8 cellular contexts compared by ENCODE assay signal in the genomic region with DNA sequence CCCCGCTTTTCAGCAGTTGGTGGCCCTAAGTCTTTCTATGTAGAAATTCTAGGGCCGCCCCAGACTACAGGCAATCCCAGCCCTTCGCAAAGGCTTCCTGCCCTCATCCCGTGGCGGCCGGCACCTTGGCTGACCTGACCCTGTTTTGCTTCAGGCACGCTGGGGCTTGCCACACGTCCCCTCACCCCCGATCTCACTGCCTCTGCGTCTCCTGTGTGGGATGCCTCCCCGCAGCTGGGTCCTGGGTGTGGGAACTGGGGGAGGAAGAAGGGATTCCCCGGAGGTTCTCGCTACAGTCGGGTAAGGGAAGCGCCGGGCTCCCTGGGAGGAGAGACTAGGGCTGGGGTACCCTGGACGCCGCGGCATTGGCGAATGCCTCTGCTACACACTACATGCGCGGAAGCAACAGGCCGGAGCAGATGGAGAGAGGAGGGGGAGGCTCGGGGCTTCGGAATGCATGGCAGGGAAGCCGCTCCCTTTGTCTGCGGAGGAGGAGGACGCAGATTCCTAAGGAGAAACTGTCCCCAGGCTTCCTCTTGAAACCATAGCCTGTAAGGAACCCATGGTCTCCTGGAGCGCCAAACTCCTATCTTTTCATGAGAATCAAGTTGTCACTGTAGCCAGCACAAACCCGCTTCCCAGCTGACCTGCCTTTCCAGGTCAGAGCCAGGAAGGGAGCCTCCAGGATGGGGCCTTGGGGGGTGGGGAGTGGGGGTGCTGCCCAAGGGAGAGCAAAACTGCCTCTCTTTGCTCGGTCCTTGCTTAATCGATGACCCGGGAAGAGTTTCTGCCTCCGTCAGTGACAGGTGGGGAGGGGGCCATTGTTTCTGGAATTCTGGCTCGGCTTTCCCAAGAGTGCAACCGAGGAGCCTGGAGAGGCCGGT. TPM values are rescaled to one million over a fixed set of nuclear protein-coding genes. Genes with fewer than 3 reads are reported as not detected.
A peak's percentile ranks its signal among the peaks of the same experiment; 100 is the strongest.
DNase-seq lines count a peak whose midpoint lies in the region; ATAC-seq and TF ChIP-seq lines count a peak whose summit lies in the region.

No MANE protein-coding gene starts in this region.

- WGBS in mammary epithelial cell (ENCODE audit: low coverage, missing lambda C conversion rate), result 3% methylated on average over 20 of the region's 37 CpGs

- in situ Hi-C loops in mammary epithelial cell (cut with MboI; ENCODE audit: low sequenced_read_pairs in 2 of 2), result loop anchor here (5.0 to 10.0 kb wide), 2 partner anchors 34 to 111 kb away; no protein-coding TSS in a partner anchor

- no TSS peak for BruUV-seq in mammary epithelial cell (replicated peaks; lab: Mats Ljungman, UMichigan)

- ATAC-seq in left lobe of liver (peak; percentile 35), esophagus mucosa (no peak)

- peak overlapping the region; percentile 72 for H3K4me3 Mint-ChIP-seq in activated T-cell treated with anti-CD3 and anti-CD28 coated beads, Interleukin-2, amount 50 U/mL, for 24 hours

- no peak for TF ChIP-seq CTCF in NB4 (IDR thresholded peaks at IDR 0.05; ENCODE audit: low read depth, low read length)
- no peak for TF ChIP-seq CTCF in mammary epithelial cell (conservative IDR thresholded peaks at IDR 0.05 in 1 of 2, IDR thresholded peaks at IDR 0.05 in 1 of 2; ENCODE audit: extremely low read depth in 1 of 2, insufficient read depth in 1 of 2, low read depth in 1 of 2, low read length in 2 of 2)

- H3K9ac ChIP-seq in mammary epithelial cell (ENCODE audit: insufficient read depth, low read length) (peak overlapping the region; percentile 54), stomach smooth muscle (ENCODE audit: low read length in 2 of 2) (peak overlapping the region; percentile 50 to 66)

- H3K4me3 ChIP-seq in NB4 (ENCODE audit: low read depth, low read length) (no peak overlapping the region), mammary epithelial cell (replicated peaks in 1 of 3; ENCODE audit: insufficient read depth in 1 of 3, low read depth in 2 of 3, low read length in 3 of 3) (peak overlapping the region; percentile 47 to 70 (median 63)), stomach smooth muscle (ENCODE audit: low read length in 2 of 2) (peak overlapping the region; percentile 87 to 89)

- no peaks in the 10 kb centered on the region for H3K9me3 Mint-ChIP-seq in activated T-cell treated with anti-CD3 and anti-CD28 coated beads, Interleukin-2, amount 50 U/mL, for 24 hours

- H3K36me3 Mint-ChIP-seq in activated T-cell treated with anti-CD3 and anti-CD28 coated beads, Interleukin-2, amount 50 U/mL, for 24 hours (ENCODE audit: low read depth), result no peaks in the 10 kb centered on the region

- H3K4me1 Mint-ChIP-seq in activated T-cell treated with anti-CD3 and anti-CD28 coated beads, Interleukin-2, amount 50 U/mL, for 24 hours (ENCODE audit: low read depth), result peaks cover 16% of the 10 kb centered on the region

- no peak for TF ChIP-seq POLR2A in NB4 (IDR thresholded peaks at IDR 0.05; ENCODE audit: extremely low read depth, insufficient read length)

- H3K4me2 ChIP-seq in mammary epithelial cell (ENCODE audit: insufficient read depth, low read depth, low read length), result peak overlapping the region; percentile 100

- H3K79me2 ChIP-seq in mammary epithelial cell (ENCODE audit: insufficient read depth, low read length), result peaks cover 23% of the 10 kb centered on the region

- CTCF ChIA-PET in mammary epithelial cell (lab: Charles Lee; ENCODE audit: low non-redundant PET), result interaction anchor here (1.6 kb wide), 1 partner anchor 15 kb away, joined by 3 read pairs; no protein-coding TSS in a partner anchor

- peak; percentile 53 for DNase-seq in activated T-cell treated with anti-CD3 and anti-CD28 coated beads, Interleukin-2, amount 50 U/mL, for 24 hours
- no peak for DNase-seq in activated T-cell treated with anti-CD3 and anti-CD28 coated beads, Interleukin-2, amount 50 U/mL, for 1 hour
- DNase-seq in NB4 (ENCODE audit: low read depth), result peak; percentile 20
- DNase-seq in mammary epithelial cell, result peak; percentile 48
- no peak for DNase-seq in left lobe of liver (ENCODE audit: low spot score)
- no peak for DNase-seq in NCI-H2171 treated with DMSO at 0.1 percent for 48 hours (lab: John Stamatoyannopoulos, UW)

- H3K27me3 ChIP-seq in mammary epithelial cell (ENCODE audit: insufficient read depth, low read length) (no peaks in the 10 kb centered on the region), stomach smooth muscle (ENCODE audit: control insufficient read depth in 1 of 2, insufficient read depth in 2 of 2, low read length in 2 of 2) (peaks cover 0 to 4% of the 10 kb centered on the region in 2 donors)

- no peak overlapping the region for H3K27ac Mint-ChIP-seq in activated T-cell treated with anti-CD3 and anti-CD28 coated beads, Interleukin-2, amount 50 U/mL, for 24 hours

- H3K27ac ChIP-seq in mammary epithelial cell (ENCODE audit: insufficient read depth, low read depth, low read length) (peak overlapping the region; percentile 92), stomach smooth muscle (ENCODE audit: low read length) (no peak overlapping the region)

- H3K36me3 ChIP-seq in mammary epithelial cell (ENCODE audit: insufficient read depth, low read length) (no peaks in the 10 kb centered on the region), stomach smooth muscle (ENCODE audit: control insufficient read depth in 2 of 2, insufficient read depth in 2 of 2, low read length in 2 of 2) (no peaks in the 10 kb centered on the region)

- H3K4me1 ChIP-seq in mammary epithelial cell (ENCODE audit: insufficient read depth, low read length), result peaks cover 42% of the 10 kb centered on the region
- peaks cover 22% of the 10 kb centered on the region for H3K4me1 ChIP-seq in stomach smooth muscle (ENCODE audit: control insufficient read depth, insufficient read depth, low read length)

- intact Hi-C loops in mammary epithelial cell (cut with micrococcal nuclease), result loop anchor here (2.0 to 10.0 kb wide), 4 partner anchors 31 to 491 kb away; partner anchors contain the start of genes FAM111A and PATL1

- H3K9me3 ChIP-seq in mammary epithelial cell (replicated peaks; ENCODE audit: insufficient read depth, low read length) (no peaks in the 10 kb centered on the region), stomach smooth muscle (ENCODE audit: control insufficient read depth in 2 of 2, low read length in 2 of 2) (no peaks in the 10 kb centered on the region)

- H4K20me1 ChIP-seq in mammary epithelial cell (ENCODE audit: insufficient read depth, low read length), result peaks cover 2% of the 10 kb centered on the region

- peaks cover 21% of the 10 kb centered on the region for H3K27me3 Mint-ChIP-seq in activated T-cell treated with anti-CD3 and anti-CD28 coated beads, Interleukin-2, amount 50 U/mL, for 24 hours

- H2AFZ ChIP-seq in mammary epithelial cell (ENCODE audit: low read depth, low read length), result peak overlapping the region; percentile 86

- dilution Hi-C loops in mammary epithelial cell (cut with HindIII; ENCODE audit: low sequenced_read_pairs), result no loop called here

RNA-seq across cellular contexts. Expression of gene DTX4, which starts 1.4 kb away (rescaled TPM):
- total RNA-seq in mammary epithelial cell (10 to 100 TPM; 10.4 to 11.5 TPM), left lobe of liver (19.9 TPM), esophagus mucosa (3.3 TPM)
- polyA plus RNA-seq in mammary epithelial cell, result 2.1 TPM
- polyA minus RNA-seq in mammary epithelial cell, result 25.1 TPM

RNA-seq across cellular contexts. Expression of gene FAM111A, which starts 30.7 kb away (rescaled TPM):
- total RNA-seq in mammary epithelial cell, result 10 to 100 TPM; 17.8 to 35.8 TPM
- 23.5 TPM for polyA plus RNA-seq in mammary epithelial cell
- polyA minus RNA-seq in mammary epithelial cell, result 13.2 TPM
- total RNA-seq in left lobe of liver, result 9.3 TPM
- total RNA-seq in esophagus mucosa, result 7.5 TPM

RNA-seq across cellular contexts. Expression of gene MPEG1, which starts 39.4 kb away (rescaled TPM):
- total RNA-seq in mammary epithelial cell, result not detected
- not detected for polyA plus RNA-seq in mammary epithelial cell
- polyA minus RNA-seq in mammary epithelial cell, result not detected
- 5.7 TPM for total RNA-seq in left lobe of liver
- total RNA-seq in esophagus mucosa, result 1.8 TPM

Comparison
In these comparisons a context has a peak if more than half of its experiments do, and no peak if none do; other contexts are left out.
1. DNase-seq: peak in activated T-cell treated with anti-CD3 and anti-CD28 coated beads, Interleukin-2, amount 50 U/mL, for 24 hours (single experiment), NB4 (single experiment) and mammary epithelial cell (single experiment); none in activated T-cell treated with anti-CD3 and anti-CD28 coated beads, Interleukin-2, amount 50 U/mL, for 1 hour (single experiment), left lobe of liver (single experiment) and NCI-H2171 treated with DMSO at 0.1 percent for 48 hours (single experiment).